ENCODE assay signal across 25 cellular contexts in genomic region chr14:92888896-92889295, GRCh38. TPM values are rescaled to one million over a fixed set of nuclear protein-coding genes. Genes with fewer than 3 reads are reported as not detected.
"Had no signal": no experiment of that assay in that cellular context is flagged by ENCODE, and none has a peak within 500 bp of the region (broad histone marks: within the 10 kb centered on the region; RNA-seq: fewer than 3 reads in every experiment).

No MANE protein-coding gene starts in this region.

- H3K4me3 Mint-ChIP-seq: activated CD4-positive, alpha-beta memory T cell treated with anti-CD3 and anti-CD28 coated beads for 36 hours; activated CD4-positive, alpha-beta T cell treated with anti-CD3 and anti-CD28 coated beads, Interleukin-2, amount 10 ng/mL, durations not matched to agents 24 days and 14 days; activated naive CD4-positive, alpha-beta T cell treated with anti-CD3 and anti-CD28 coated beads for 36 hours; activated naive CD8-positive, alpha-beta T cell; activated T-cell treated with anti-CD3 and anti-CD28 coated beads, Interleukin-2, amount 50 U/mL, for 4 hours; activated T-helper 17 cell treated with anti-CD3 and anti-CD28 coated beads, Interleukin-2, amount 50 U/mL, for 72 hours; T-helper 1 cell treated with Interleukin-12 subunit alpha and Interleukin-12 subunit beta and Interleukin-4 antibody, amounts not matched to agents 30 μg/mL and 1 μg/mL, for 36 hours; WTC11 had no signal

- DNase-seq: activated CD4-positive, alpha-beta memory T cell treated with anti-CD3 and anti-CD28 coated beads for 36 hours; activated CD4-positive, alpha-beta T cell treated with anti-CD3 and anti-CD28 coated beads, Interleukin-2, amount 10 ng/mL, durations not matched to agents 24 days and 14 days; activated CD4-positive, CD25-positive, alpha-beta regulatory T cell treated with anti-CD3 and anti-CD28 coated beads, Interleukin-2, amount 50 U/mL, for 72 hours; activated CD8-positive, alpha-beta memory T cell treated with anti-CD3 and anti-CD28 coated beads for 24 hours; activated gamma-delta T cell; activated naive CD4-positive, alpha-beta T cell treated with anti-CD3 and anti-CD28 coated beads for 36 hours; activated T-cell treated with anti-CD3 and anti-CD28 coated beads, Interleukin-2, amount 50 U/mL, for 4 hours; brain microvascular endothelial cell; cerebellar nuclear complex; IMR-90; Kasumi-1; KBM-7; NCI-H1105 treated with DMSO at 0.1 percent for 48 hours; NCI-H1436 treated with DMSO at 0.1 percent for 48 hours; NCI-H187; NCI-H2081; NCI-H446; NCI-H524; Peyer's patch; Right ventricle myocardium superior had no signal

- ATAC-seq: activated T-cell treated with anti-CD3 and anti-CD28 coated beads, Interleukin-2, amount 50 U/mL, for 4 hours; activated T-helper 17 cell treated with anti-CD3 and anti-CD28 coated beads, Interleukin-2, amount 50 U/mL, for 72 hours; WTC11 had no signal

- H3K27ac Mint-ChIP-seq: activated CD4-positive, alpha-beta memory T cell treated with anti-CD3 and anti-CD28 coated beads for 36 hours; activated CD4-positive, alpha-beta T cell treated with anti-CD3 and anti-CD28 coated beads, Interleukin-2, amount 10 ng/mL, durations not matched to agents 24 days and 14 days; activated naive CD4-positive, alpha-beta T cell treated with anti-CD3 and anti-CD28 coated beads for 36 hours; activated naive CD8-positive, alpha-beta T cell; activated T-helper 17 cell treated with anti-CD3 and anti-CD28 coated beads, Interleukin-2, amount 50 U/mL, for 72 hours; T-helper 1 cell treated with Interleukin-12 subunit alpha and Interleukin-12 subunit beta and Interleukin-4 antibody, amounts not matched to agents 30 μg/mL and 1 μg/mL, for 36 hours; WTC11 had no signal

- H3K4me1 Mint-ChIP-seq: activated T-helper 17 cell treated with anti-CD3 and anti-CD28 coated beads, Interleukin-2, amount 50 U/mL, for 72 hours; WTC11 had no signal

RNA-seq across cellular contexts. Expression of gene CHGA, which starts 34.1 kb away (rescaled TPM):
- total RNA-seq: activated CD4-positive, alpha-beta memory T cell treated with anti-CD3 and anti-CD28 coated beads for 36 hours; activated CD4-positive, alpha-beta T cell treated with anti-CD3 and anti-CD28 coated beads, Interleukin-2, amount 10 ng/mL, durations not matched to agents 24 days and 14 days; activated naive CD4-positive, alpha-beta T cell treated with anti-CD3 and anti-CD28 coated beads for 36 hours; activated T-helper 17 cell treated with anti-CD3 and anti-CD28 coated beads, Interleukin-2, amount 50 U/mL, for 72 hours; cardiac muscle cell; IMR-90; Right ventricle myocardium superior had no signal
